5 cellular contexts compared by ENCODE assay signal in the genomic region with DNA sequence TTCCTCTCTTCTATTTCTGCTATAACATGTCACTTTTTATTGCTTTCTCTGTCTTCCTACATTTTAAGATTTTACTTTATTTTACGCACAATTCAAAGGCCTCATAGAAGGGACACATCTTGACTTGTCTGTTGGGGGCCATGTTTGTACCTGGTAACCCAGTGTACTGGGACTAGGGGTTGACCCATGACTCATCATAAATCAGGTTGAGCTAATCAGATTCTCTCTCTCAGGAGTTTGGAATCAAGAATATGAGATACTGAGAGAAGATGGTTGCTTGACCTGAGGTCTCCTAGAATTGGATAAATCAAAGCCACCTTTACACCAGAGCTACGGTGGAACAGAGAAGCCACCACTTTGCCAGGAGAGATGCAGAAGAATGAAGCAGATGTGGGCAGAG.
"Had no signal": no experiment of that assay in that cellular context is flagged by ENCODE, and none has a peak within 500 bp of the region (broad histone marks: within the 10 kb centered on the region; RNA-seq: fewer than 3 reads in every experiment).

No MANE protein-coding gene starts in this region.

- H3K9me3 Mint-ChIP-seq: GM23338, H9 had no signal

- H3K27ac ChIP-seq: KMS-11 had no signal

- H3K9ac ChIP-seq: KMS-11 had no signal

- DNase-seq: H9, HCEC 1CT, KBM-7 had no signal

- H3K4me3 ChIP-seq: GM23338 had no signal

- H3K4me1 Mint-ChIP-seq: H9 had no signal

- H3K4me2 ChIP-seq: GM23338, KMS-11 had no signal

- H3K4me3 Mint-ChIP-seq: GM23338, H9 had no signal

- ATAC-seq: GM23338 had no signal

- H3K27ac Mint-ChIP-seq: GM23338, H9 had no signal

- H2AFZ ChIP-seq: GM23338 had no signal
